In genomic region chr1:5910276-5910620, GRCh38 we compare ENCODE assay signal across 24 cellular contexts.
"Had no signal": no experiment of that assay in that cellular context is flagged by ENCODE, and none has a peak within 500 bp of the region (broad histone marks: within the 10 kb centered on the region; RNA-seq: fewer than 3 reads in every experiment).

No MANE protein-coding gene starts in this region.

- ATAC-seq: activated CD4-positive, alpha-beta T cell treated with anti-CD3 and anti-CD28 coated beads for 36 hours; activated naive CD4-positive, alpha-beta T cell treated with anti-CD3 and anti-CD28 coated beads, Interleukin-2, amount 50 U/mL, for 72 hours; body of pancreas; left ventricle myocardium superior; stimulated activated naive CD8-positive, alpha-beta T cell treated with anti-CD3 and anti-CD28 coated beads, Interleukin-15, Interleukin-2, amounts not matched to agents 100 U/mL and 50 U/mL, for 24 hours; T-cell had no signal

- H3K4me3 Mint-ChIP-seq: activated CD4-positive, alpha-beta T cell treated with anti-CD3 and anti-CD28 coated beads for 36 hours; nephron; T-cell; T-helper 2 cell treated with Interferon-gamma antibody and Interleukin-4, amounts not matched to agents 5 μg/mL and 100 μg/mL, for 36 hours had no signal

- FAIRE-seq: colon, frontal cortex, islet of Langerhans, urothelium cell line had no signal

- H2AFZ ChIP-seq: parathyroid adenoma had no signal

- H3K9ac ChIP-seq: parathyroid adenoma had no signal

- H3K4me1 Mint-ChIP-seq: activated CD4-positive, alpha-beta T cell treated with anti-CD3 and anti-CD28 coated beads for 36 hours; T-cell had no signal

- H3K9me3 Mint-ChIP-seq: activated naive CD4-positive, alpha-beta T cell treated with anti-CD3 and anti-CD28 coated beads, Interleukin-2, amount 50 U/mL, for 72 hours; nephron; T-cell; T-helper 2 cell treated with Interferon-gamma antibody and Interleukin-4, amounts not matched to agents 5 μg/mL and 100 μg/mL, for 36 hours had no signal

- H3K9me3 ChIP-seq: body of pancreas, right atrium auricular region, testis, transverse colon had no signal

- H3K36me3 ChIP-seq: transverse colon had no signal

- H3K27ac Mint-ChIP-seq: activated CD4-positive, alpha-beta T cell treated with anti-CD3 and anti-CD28 coated beads for 36 hours; nephron; T-cell; T-helper 2 cell treated with Interferon-gamma antibody and Interleukin-4, amounts not matched to agents 5 μg/mL and 100 μg/mL, for 36 hours had no signal

- H3K27ac ChIP-seq: body of pancreas, parathyroid adenoma, right atrium auricular region, testis, transverse colon had no signal

- H3K79me2 ChIP-seq: parathyroid adenoma had no signal

- H3K27me3 ChIP-seq: body of pancreas, right atrium auricular region, testis, transverse colon had no signal

- H3K36me3 Mint-ChIP-seq: activated naive CD4-positive, alpha-beta T cell treated with anti-CD3 and anti-CD28 coated beads, Interleukin-2, amount 50 U/mL, for 72 hours had no signal

- DNase-seq: activated CD4-positive, alpha-beta T cell treated with anti-CD3 and anti-CD28 coated beads for 36 hours; activated CD4-positive, alpha-beta T cell treated with anti-CD3 and anti-CD28 coated beads, Interleukin-2, amount 50 U/mL, for 48 hours; activated CD4-positive, CD25-positive, alpha-beta regulatory T cell; activated naive CD4-positive, alpha-beta T cell; activated T-cell treated with anti-CD3 and anti-CD28 coated beads, Interleukin-2, amount 50 U/mL, for 48 hours; body of pancreas; dermis blood vessel endothelial cell; effector CD8-positive, alpha-beta T cell; glutamatergic neuron; left ventricle myocardium superior; nucleus accumbens; stimulated activated naive CD8-positive, alpha-beta T cell treated with anti-CD3 and anti-CD28 coated beads, Interleukin-15, Interleukin-2, amounts not matched to agents 100 U/mL and 50 U/mL, for 24 hours; T-cell; testis; transverse colon had no signal

- H3K27me3 Mint-ChIP-seq: activated CD4-positive, alpha-beta T cell treated with anti-CD3 and anti-CD28 coated beads for 36 hours; T-cell had no signal

- H3K4me3 ChIP-seq: body of pancreas, right atrium auricular region, testis, transverse colon had no signal

- H3K4me1 ChIP-seq: body of pancreas, parathyroid adenoma, right atrium auricular region, testis, transverse colon had no signal
